8 cellular contexts compared by ENCODE assay signal in the genomic region with DNA sequence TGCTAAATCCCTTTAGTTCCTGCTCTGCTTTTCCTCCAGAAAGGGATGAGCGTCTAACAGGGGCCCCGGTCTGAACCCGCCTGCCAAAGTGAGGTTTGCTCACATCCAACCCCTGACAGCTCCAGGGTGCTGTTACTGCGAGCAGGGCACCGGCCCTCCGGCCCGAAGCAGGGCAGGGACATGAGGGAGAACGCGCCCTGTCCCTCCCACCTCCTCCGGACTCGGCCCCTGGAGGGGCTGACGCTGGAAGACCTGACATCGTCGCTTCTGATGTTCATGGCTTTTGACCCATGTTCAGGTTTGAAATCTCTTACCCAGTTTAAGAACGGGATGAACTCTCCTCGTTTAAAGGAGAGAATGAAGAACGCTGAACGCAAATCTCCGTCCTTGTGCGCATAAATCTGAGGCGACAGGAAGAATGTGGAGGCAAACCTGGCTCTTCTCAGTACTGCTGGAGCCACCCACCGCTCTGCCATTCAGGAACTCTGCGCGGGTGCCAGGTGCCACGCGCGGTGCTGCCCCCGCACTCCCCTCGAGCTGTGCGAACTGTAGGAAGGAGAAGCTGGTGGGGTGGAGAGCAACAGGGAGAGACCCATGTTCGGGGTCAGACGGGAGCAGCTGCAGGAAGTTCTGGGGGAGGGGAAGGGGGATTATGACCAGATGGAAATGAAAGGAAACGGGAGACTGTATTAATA. TPM values are rescaled to one million over a fixed set of nuclear protein-coding genes. Genes with fewer than 3 reads are reported as not detected.
DNase-seq lines count a peak whose midpoint lies in the region; ATAC-seq and TF ChIP-seq lines count a peak whose summit lies in the region.

No MANE protein-coding gene starts in this region.

- H3K4me1 ChIP-seq in Peyer's patch = peaks cover 0 to 27% (median 3%) of the 10 kb centered on the region in 4 donors
- peaks cover 8% of the 10 kb centered on the region for H3K4me1 ChIP-seq in endodermal cell (ENCODE audit: control insufficient read depth, insufficient read depth, low read length)

- H3K36me3 ChIP-seq in Peyer's patch = peaks cover 0 to 48% (median 0%) of the 10 kb centered on the region in 3 donors
- peaks cover 54% of the 10 kb centered on the region for H3K36me3 ChIP-seq in endodermal cell (ENCODE audit: control insufficient read depth, insufficient read depth, low read length)

- WGBS in endodermal cell (ENCODE audit: insufficient coverage in 1 of 2, insufficient read length in 1 of 2), 2 experiments = 13 to 23% methylated on average over 19 to 33 of the region's 33 CpGs

- H3K27ac Mint-ChIP-seq in activated CD4-positive, alpha-beta T cell treated with anti-CD3 and anti-CD28 coated beads, Interleukin-2, amount 10 ng/mL, durations not matched to agents 7 days and 5 days = peak overlapping the region; percentile 94
- H3K27ac Mint-ChIP-seq in endodermal cell = peak overlapping the region; percentile 96

- peak overlapping the region; percentile 96 for H3K4me3 Mint-ChIP-seq in activated CD4-positive, alpha-beta T cell treated with anti-CD3 and anti-CD28 coated beads, Interleukin-2, amount 10 ng/mL, durations not matched to agents 7 days and 5 days
- peak overlapping the region; percentile 99 for H3K4me3 Mint-ChIP-seq in endodermal cell

- no peaks in the 10 kb centered on the region for H3K9me3 Mint-ChIP-seq in activated CD4-positive, alpha-beta T cell treated with anti-CD3 and anti-CD28 coated beads, Interleukin-2, amount 10 ng/mL, durations not matched to agents 7 days and 5 days
- no peaks in the 10 kb centered on the region for H3K9me3 Mint-ChIP-seq in endodermal cell

- ATAC-seq in HG02884 (IDR thresholded peaks at IDR 0.05; ENCODE audit: unreplicated experiment) = peak; percentile 8

- peaks cover 54% of the 10 kb centered on the region for H3K36me3 Mint-ChIP-seq in activated CD4-positive, alpha-beta T cell treated with anti-CD3 and anti-CD28 coated beads, Interleukin-2, amount 10 ng/mL, durations not matched to agents 7 days and 5 days (ENCODE audit: low read depth)
- H3K36me3 Mint-ChIP-seq in endodermal cell (ENCODE audit: low read depth) = peaks cover 63% of the 10 kb centered on the region

- DNase-seq in activated CD4-positive, alpha-beta T cell treated with anti-CD3 and anti-CD28 coated beads, Interleukin-2, amount 10 ng/mL, durations not matched to agents 7 days and 5 days = no peak
- no peak for DNase-seq in activated CD4-positive, alpha-beta T cell treated with anti-CD3 and anti-CD28 coated beads for 1 hour
- DNase-seq in Peyer's patch = peak; percentile 37 to 63 (median 61)
- peak; percentile 54 for DNase-seq in endodermal cell
- DNase-seq in myocyte (ENCODE audit: low read depth) = peak; percentile 57
- no peak for DNase-seq in ACHN
- DNase-seq in T-helper 9 cell = no peak

- peaks cover 54% of the 10 kb centered on the region for H3K4me1 Mint-ChIP-seq in activated CD4-positive, alpha-beta T cell treated with anti-CD3 and anti-CD28 coated beads, Interleukin-2, amount 10 ng/mL, durations not matched to agents 7 days and 5 days
- H3K4me1 Mint-ChIP-seq in endodermal cell = peaks cover 32% of the 10 kb centered on the region

- H3K9me3 ChIP-seq in Peyer's patch (no peaks in the 10 kb centered on the region), endodermal cell (ENCODE audit: control insufficient read depth, low read length) (no peaks in the 10 kb centered on the region)

- no peak for TF ChIP-seq POLR2A in Peyer's patch (IDR thresholded peaks at IDR 0.05)

- TF ChIP-seq CTCF in Peyer's patch (IDR thresholded peaks at IDR 0.05) (no peak), endodermal cell (conservative IDR thresholded peaks at IDR 0.05) (no peak)

- H3K27me3 Mint-ChIP-seq in activated CD4-positive, alpha-beta T cell treated with anti-CD3 and anti-CD28 coated beads, Interleukin-2, amount 10 ng/mL, durations not matched to agents 7 days and 5 days = no peaks in the 10 kb centered on the region
- H3K27me3 Mint-ChIP-seq in endodermal cell (ENCODE audit: insufficient read depth) = no peaks in the 10 kb centered on the region

- CTCF ChIA-PET in activated CD4-positive, alpha-beta T cell treated with anti-CD3 and anti-CD28 coated beads, Interleukin-2, amount 10 ng/mL, durations not matched to agents 7 days and 5 days (lab: Charles Lee) = interaction anchor here (0.6 to 2.0 kb wide), 12 partner anchors 8 to 279 kb away, joined by 3 to 11 read pairs (median 3); partner anchors contain the start of gene TUT1

- H3K27me3 ChIP-seq in Peyer's patch (no peaks in the 10 kb centered on the region), endodermal cell (ENCODE audit: control insufficient read depth, insufficient read depth, low read length, poor library complexity, severe bottlenecking) (no peaks in the 10 kb centered on the region)

- peak overlapping the region; percentile 61 to 83 (median 68) for H3K4me3 ChIP-seq in Peyer's patch
- peak overlapping the region; percentile 86 for H3K4me3 ChIP-seq in endodermal cell (ENCODE audit: low read length)

- H3K27ac ChIP-seq in Peyer's patch (peak overlapping the region; percentile 81 to 93 (median 88)), endodermal cell (ENCODE audit: low read depth, low read length) (peak overlapping the region; percentile 62)

- POLR2A ChIA-PET in activated CD4-positive, alpha-beta T cell treated with anti-CD3 and anti-CD28 coated beads, Interleukin-2, amount 10 ng/mL, durations not matched to agents 7 days and 5 days (lab: Charles Lee) = interaction anchor here (0.6 to 1.4 kb wide), 9 partner anchors 14 to 281 kb away, joined by 3 to 14 read pairs (median 4); partner anchors contain the start of genes C11orf98, CSKMT, MTA2 and TUT1

- in situ Hi-C loops in ACHN (cut with HindIII; ENCODE audit: low pct_ligation_motif_present, low pct_unique_long_range_greater_than_20kb, low sequenced_read_pairs) = no loop called here

- H3K9ac ChIP-seq in endodermal cell (ENCODE audit: extremely low read depth, low read length, poor library complexity, severe bottlenecking) = peak overlapping the region; percentile 77

RNA-seq across cellular contexts. Expression of gene EEF1G, which starts 0.8 kb away (rescaled TPM):
- total RNA-seq in activated CD4-positive, alpha-beta T cell treated with anti-CD3 and anti-CD28 coated beads, Interleukin-2, amount 10 ng/mL, durations not matched to agents 7 days and 5 days = 1,000 to 10,000 TPM; 1,239 to 1,470 TPM
- total RNA-seq in Peyer's patch (1,000 to 10,000 TPM in 1 of 4 donors, 100 to 1,000 TPM in 3; 781 to 1,253 (median 958) TPM), endodermal cell (1,000 to 10,000 TPM; 1,705 to 1,818 TPM), myocyte (1,484 and 1,704 TPM in 2 replicates)
- polyA plus RNA-seq in endodermal cell (2013, experiment 1 of 2) = 2,069 TPM
- 1,897 TPM for polyA plus RNA-seq in endodermal cell (2013, experiment 2 of 2)
- polyA plus RNA-seq in myocyte (2012) = 1,763 TPM

RNA-seq across cellular contexts. Expression of gene TUT1, which starts 16.8 kb away (rescaled TPM):
- 10 to 100 TPM; 24.1 to 26.0 TPM for total RNA-seq in activated CD4-positive, alpha-beta T cell treated with anti-CD3 and anti-CD28 coated beads, Interleukin-2, amount 10 ng/mL, durations not matched to agents 7 days and 5 days
- total RNA-seq in Peyer's patch = 10 to 100 TPM in 3 of 4 donors, 1 to 10 TPM in 1; 5.0 to 29.4 (median 17.5) TPM
- 10 to 100 TPM; 16.0 to 33.5 TPM for total RNA-seq in endodermal cell
- polyA plus RNA-seq in endodermal cell (2013, experiment 1 of 2) = 22.9 TPM
- 19.0 TPM for polyA plus RNA-seq in endodermal cell (2013, experiment 2 of 2)
- total RNA-seq in myocyte = 7.5 and 8.1 TPM in 2 replicates
- polyA plus RNA-seq in myocyte (2012) = 13.5 TPM

RNA-seq across cellular contexts. Expression of gene MTA2, which starts 27.2 kb away (rescaled TPM):
- 100 to 1,000 TPM; 270 to 299 TPM for total RNA-seq in activated CD4-positive, alpha-beta T cell treated with anti-CD3 and anti-CD28 coated beads, Interleukin-2, amount 10 ng/mL, durations not matched to agents 7 days and 5 days
- total RNA-seq in Peyer's patch = 10 to 100 TPM; 47.9 to 74.7 (median 58.9) TPM
- 100 to 1,000 TPM; 131 to 155 TPM for total RNA-seq in endodermal cell
- polyA plus RNA-seq in endodermal cell (2013, experiment 1 of 2) = 118 TPM
- polyA plus RNA-seq in endodermal cell (2013, experiment 2 of 2) = 114 TPM
- total RNA-seq in myocyte = 66.9 and 72.4 TPM in 2 replicates
- 51.4 TPM for polyA plus RNA-seq in myocyte (2012)

RNA-seq across cellular contexts. Expression of gene AHNAK, which starts 27.9 kb away (rescaled TPM):
- 100 to 1,000 TPM; 206 to 237 TPM for total RNA-seq in activated CD4-positive, alpha-beta T cell treated with anti-CD3 and anti-CD28 coated beads, Interleukin-2, amount 10 ng/mL, durations not matched to agents 7 days and 5 days
- total RNA-seq in Peyer's patch (1,000 to 10,000 TPM in 1 of 4 donors, 100 to 1,000 TPM in 3; 571 to 1,016 (median 697) TPM), endodermal cell (100 to 1,000 TPM; 109 to 165 TPM), myocyte (141 and 144 TPM in 2 replicates)
- polyA plus RNA-seq in endodermal cell (2013, experiment 1 of 2) = 18.4 TPM
- polyA plus RNA-seq in endodermal cell (2013, experiment 2 of 2) = 24.8 TPM
- polyA plus RNA-seq in myocyte (2012) = 151 TPM

RNA-seq across cellular contexts. Expression of gene EML3, which starts 38.1 kb away (rescaled TPM):
- total RNA-seq in activated CD4-positive, alpha-beta T cell treated with anti-CD3 and anti-CD28 coated beads, Interleukin-2, amount 10 ng/mL, durations not matched to agents 7 days and 5 days = 100 to 1,000 TPM; 137 to 144 TPM
- total RNA-seq in Peyer's patch (100 to 1,000 TPM in 1 of 4 donors, 10 to 100 TPM in 3; 41.3 to 128 (median 59.8) TPM), endodermal cell (10 to 100 TPM; 51.5 to 57.7 TPM), myocyte (11.3 and 17.6 TPM in 2 replicates)
- polyA plus RNA-seq in endodermal cell (2013, experiment 1 of 2) = 27.2 TPM
- 23.1 TPM for polyA plus RNA-seq in endodermal cell (2013, experiment 2 of 2)
- 31.5 TPM for polyA plus RNA-seq in myocyte (2012)

Comparison
In these comparisons a context has a peak if more than half of its experiments do, and no peak if none do; other contexts are left out.
1. DNase-seq: peak in Peyer's patch (3 of 3), endodermal cell (single experiment) and myocyte (single experiment); none in activated CD4-positive, alpha-beta T cell treated with anti-CD3 and anti-CD28 coated beads, Interleukin-2, amount 10 ng/mL, durations not matched to agents 7 days and 5 days (single experiment), activated CD4-positive, alpha-beta T cell treated with anti-CD3 and anti-CD28 coated beads for 1 hour (single experiment), ACHN (single experiment) and T-helper 9 cell (single experiment).